7 cellular contexts compared by ENCODE assay signal in genomic region chrX:53082773-53083616, GRCh38.
DNase-seq lines count a peak whose midpoint lies in the region; ATAC-seq lines count a peak whose summit lies in the region.

No MANE protein-coding gene starts in this region.

- DNase-seq in activated T-cell treated with anti-CD3 and anti-CD28 coated beads, Interleukin-2, amount 50 U/mL, for 24 hours: no peak
- no peak for DNase-seq in stimulated activated naive B cell treated with anti-CD40 and anti-IgM and Interleukin-4, amounts not matched to agents 10 μg/mL and 1 μg/mL and 100 μg/mL, for 72 hours
- DNase-seq in activated CD4-positive, CD25-positive, alpha-beta regulatory T cell (lab: John Stamatoyannopoulos, UW): no peak

- H3K27ac Mint-ChIP-seq in activated T-cell treated with anti-CD3 and anti-CD28 coated beads, Interleukin-2, amount 50 U/mL, for 24 hours: peak overlapping the region; percentile 94
- H3K27ac Mint-ChIP-seq in stimulated activated naive B cell treated with anti-CD40 and anti-IgM and Interleukin-4, amounts not matched to agents 10 μg/mL and 1 μg/mL and 100 μg/mL, for 72 hours: peak overlapping the region; percentile 100

- peak overlapping the region; percentile 63 for H3K4me3 ChIP-seq in iPS-15b (ENCODE audit: low read depth, low read length)

- peaks cover 44% of the 10 kb centered on the region for H3K27me3 Mint-ChIP-seq in activated T-cell treated with anti-CD3 and anti-CD28 coated beads, Interleukin-2, amount 50 U/mL, for 24 hours
- peaks cover 0 to 25% of the 10 kb centered on the region in 2 donors for H3K27me3 Mint-ChIP-seq in stimulated activated naive B cell treated with anti-CD40 and anti-IgM and Interleukin-4, amounts not matched to agents 10 μg/mL and 1 μg/mL and 100 μg/mL, for 72 hours

- no peaks in the 10 kb centered on the region for H3K9me3 Mint-ChIP-seq in activated T-cell treated with anti-CD3 and anti-CD28 coated beads, Interleukin-2, amount 50 U/mL, for 24 hours
- H3K9me3 Mint-ChIP-seq in stimulated activated naive B cell treated with anti-CD40 and anti-IgM and Interleukin-4, amounts not matched to agents 10 μg/mL and 1 μg/mL and 100 μg/mL, for 72 hours: no peaks in the 10 kb centered on the region

- H3K27me3 ChIP-seq in iPS-15b (ENCODE audit: control insufficient read depth, insufficient read depth, low read length): peaks cover 4% of the 10 kb centered on the region

- H3K4me1 ChIP-seq in iPS-15b (ENCODE audit: control insufficient read depth, insufficient read depth, low read length): peaks cover 2% of the 10 kb centered on the region

- H3K36me3 ChIP-seq in iPS-15b (ENCODE audit: control insufficient read depth, insufficient read depth, low read length): peaks cover 18% of the 10 kb centered on the region

- peak overlapping the region; percentile 85 for H3K4me3 Mint-ChIP-seq in activated T-cell treated with anti-CD3 and anti-CD28 coated beads, Interleukin-2, amount 50 U/mL, for 24 hours
- peak overlapping the region; percentile 94 to 97 for H3K4me3 Mint-ChIP-seq in stimulated activated naive B cell treated with anti-CD40 and anti-IgM and Interleukin-4, amounts not matched to agents 10 μg/mL and 1 μg/mL and 100 μg/mL, for 72 hours

- peaks cover 55% of the 10 kb centered on the region for H3K4me1 Mint-ChIP-seq in activated T-cell treated with anti-CD3 and anti-CD28 coated beads, Interleukin-2, amount 50 U/mL, for 24 hours (ENCODE audit: low read depth)
- peaks cover 26 to 48% of the 10 kb centered on the region in 2 donors for H3K4me1 Mint-ChIP-seq in stimulated activated naive B cell treated with anti-CD40 and anti-IgM and Interleukin-4, amounts not matched to agents 10 μg/mL and 1 μg/mL and 100 μg/mL, for 72 hours

- peaks cover 52% of the 10 kb centered on the region for H3K36me3 Mint-ChIP-seq in activated T-cell treated with anti-CD3 and anti-CD28 coated beads, Interleukin-2, amount 50 U/mL, for 24 hours (ENCODE audit: low read depth)
- peaks cover 19% of the 10 kb centered on the region in 2 donors for H3K36me3 Mint-ChIP-seq in stimulated activated naive B cell treated with anti-CD40 and anti-IgM and Interleukin-4, amounts not matched to agents 10 μg/mL and 1 μg/mL and 100 μg/mL, for 72 hours

- H3K9me3 ChIP-seq in iPS-15b (ENCODE audit: control insufficient read depth, insufficient read depth, low read length): no peaks in the 10 kb centered on the region

- H3K9ac ChIP-seq in iPS-15b (ENCODE audit: low read depth, low read length): peak overlapping the region; percentile 24

- ATAC-seq in HG03064 (IDR thresholded peaks at IDR 0.05; ENCODE audit: low read depth, unreplicated experiment) (peak; percentile 15), GM18867 (IDR thresholded peaks at IDR 0.05; ENCODE audit: unreplicated experiment) (no peak), GM19395 (IDR thresholded peaks at IDR 0.05; ENCODE audit: unreplicated experiment) (no peak)
- no peak for ATAC-seq in stimulated activated naive B cell treated with anti-CD40 and anti-IgM and Interleukin-4, amounts not matched to agents 10 μg/mL and 1 μg/mL and 100 μg/mL, for 72 hours (replicated peaks)
